ENCODE assay signal across 23 cellular contexts in genomic region chr2:71506754-71507153, GRCh38. TPM values are rescaled to one million over a fixed set of nuclear protein-coding genes. Genes with fewer than 3 reads are reported as not detected.
"Had no signal": no experiment of that assay in that cellular context is flagged by ENCODE, and none has a peak within 500 bp of the region (broad histone marks: within the 10 kb centered on the region; RNA-seq: fewer than 3 reads in every experiment).

No MANE protein-coding gene starts in this region.

- ATAC-seq: K562, Panc1, PC-3 had no signal

- DNase-seq: Kasumi-1, MM.1S, NCI-H1092 treated with DMSO at 0.1 percent for 48 hours, NCI-H1436, NCI-H187, NCI-H2029, NCI-H2081 treated with DMSO at 0.1 percent for 48 hours, NCI-H2171, NCI-H226, NCI-H446, NCI-H510A, NCI-H524 treated with DMSO at 0.1 percent for 48 hours, NCI-H69, NCI-H774, PC-3, SHP77, SK-N-SH had no signal

- H3K4me3 ChIP-seq: K562 had no signal

- H3K4me2 ChIP-seq: KMS-11, SK-N-SH had no signal

- H3K9me3 ChIP-seq: SK-N-SH had no signal

- H3K27ac ChIP-seq: HL-60, KMS-11, RWPE1 had no signal

- H3K9ac ChIP-seq: KMS-11, SK-N-SH had no signal

RNA-seq across cellular contexts. Expression of gene DYSF, which starts 53.4 kb away (rescaled TPM):
- total RNA-seq: OCI-LY7 had no signal
